ENCODE assay signal across 1 cellular context in genomic region chr1:10473145-10473765, GRCh38.
TF ChIP-seq lines count a peak whose summit lies in the region.

No MANE protein-coding gene starts in this region.

TF ChIP-seq in K562, 482 proteins besides CTCF, POLR2A, EP300 and RAD21 (continues in another document):
- TF ChIP-seq ZNF407 (IDR thresholded peaks at IDR 0.05; ENCODE audit: low read depth) (no peak), PTBP1 (IDR thresholded peaks at IDR 0.05; ENCODE audit: low read depth, low read length) (no peak), MCM7 (IDR thresholded peaks at IDR 0.05) (no peak), BRD4 (IDR thresholded peaks at IDR 0.05) (no peak), ESRRA (IDR thresholded peaks at IDR 0.05; ENCODE audit: borderline replicate concordance, low read depth) (no peak), U2AF1 (optimal IDR thresholded peaks at IDR 0.05; ENCODE audit: low read depth, low read length) (no peak), SLC30A9 (CRISPR knock-in tag; IDR thresholded peaks at IDR 0.05) (no peak), ZNF23 (CRISPR knock-in tag; IDR thresholded peaks at IDR 0.05) (no peak), NR0B1 (IDR thresholded peaks at IDR 0.05; ENCODE audit: partially characterized antibody) (no peak), CLOCK (CRISPR knock-in tag; IDR thresholded peaks at IDR 0.05; ENCODE audit: borderline replicate concordance) (no peak), ZNF507 (tag; conservative IDR thresholded peaks at IDR 0.05) (no peak), PHF20 (IDR thresholded peaks at IDR 0.05; ENCODE audit: partially characterized antibody) (no peak), RBM15 (IDR thresholded peaks at IDR 0.05; ENCODE audit: insufficient read depth, low read length) (no peak), XRCC3 (IDR thresholded peaks at IDR 0.05) (no peak), PBX2 (CRISPR knock-in tag; IDR thresholded peaks at IDR 0.05; ENCODE audit: low read depth) (no peak), PBX2 (tag; conservative IDR thresholded peaks at IDR 0.05; ENCODE audit: low read depth) (no peak), ELF4 (CRISPR knock-in tag; IDR thresholded peaks at IDR 0.05) (no peak), KDM4B (IDR thresholded peaks at IDR 0.05; ENCODE audit: borderline replicate concordance in 2 of 2, low read depth in 1 of 2) (no peak), NFE2L1 (tag; IDR thresholded peaks at IDR 0.05; ENCODE audit: borderline replicate concordance, low read depth) (no peak), AFF4 (CRISPR knock-in tag; IDR thresholded peaks at IDR 0.05) (no peak), NBN (IDR thresholded peaks at IDR 0.05; ENCODE audit: low read depth) (peak; percentile 35; the same call in 1 of the 2 replicates), PHF8 (IDR thresholded peaks at IDR 0.05; ENCODE audit: borderline replicate concordance, low read length) (no peak), DLX4 (CRISPR knock-in tag; IDR thresholded peaks at IDR 0.05) (no peak), RNF219 (CRISPR knock-in tag; IDR thresholded peaks at IDR 0.05) (no peak), MTA3 (IDR thresholded peaks at IDR 0.05; ENCODE audit: borderline replicate concordance) (no peak), STAT5A (IDR thresholded peaks at IDR 0.05; ENCODE audit: borderline replicate concordance, low read length) (no peak), ASH1L (IDR thresholded peaks at IDR 0.05; ENCODE audit: borderline replicate concordance, low read depth, partially characterized antibody) (no peak), TSHZ1 (CRISPR knock-in tag; IDR thresholded peaks at IDR 0.05) (no peak), RBM25 (IDR thresholded peaks at IDR 0.05; ENCODE audit: low read depth, low read length, severe bottlenecking) (no peak), EZH2 (IDR thresholded peaks at IDR 0.05; ENCODE audit: borderline replicate concordance, low read depth, low read length) (no peak), BRCA1 (IDR thresholded peaks at IDR 0.05) (no peak), BRCA1 (CRISPR knock-in tag; IDR thresholded peaks at IDR 0.05) (no peak), KLF10 (CRISPR knock-in tag; IDR thresholded peaks at IDR 0.05) (no peak)
